22 cellular contexts compared by ENCODE assay signal in the genomic region with DNA sequence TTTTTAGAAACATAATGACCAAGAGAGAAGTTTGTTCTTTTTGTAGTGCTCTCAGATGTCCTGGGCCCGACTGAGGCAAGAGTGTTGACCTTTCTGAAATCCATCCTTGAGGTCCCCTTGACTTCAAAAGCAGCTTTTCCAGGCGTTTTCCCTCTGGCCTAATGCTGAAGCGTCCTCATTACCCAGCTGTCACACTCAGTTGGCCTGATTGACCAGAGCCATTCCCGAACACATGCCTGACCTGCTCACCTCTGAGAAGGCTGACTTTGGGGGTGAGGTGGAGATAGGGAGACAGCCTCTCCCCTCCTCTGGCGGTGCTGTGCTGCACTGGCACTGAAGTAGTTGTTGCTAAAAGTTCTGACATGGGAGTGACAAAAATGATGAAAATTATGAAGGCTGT.
DNase-seq lines count a peak whose midpoint lies in the region; ATAC-seq, FAIRE-seq and TF ChIP-seq lines count a peak whose summit lies in the region.
"Had no signal": no experiment of that assay in that cellular context is flagged by ENCODE, and none has a peak within 500 bp of the region (broad histone marks: within the 10 kb centered on the region; RNA-seq: fewer than 3 reads in every experiment).

No MANE protein-coding gene starts in this region.

- 63% methylated on average over 5 of the region's 5 CpGs for whole genome bisulfite sequencing in A549 (ENCODE audit: missing lambda C conversion rate)
- WGBS in endodermal cell (ENCODE audit: insufficient coverage in 1 of 2, insufficient read length in 1 of 2), 2 experiments: 71 to 79% methylated on average over 1 to 4 of the region's 5 CpGs

- peaks cover 38% of the 10 kb centered on the region for H3K4me1 Mint-ChIP-seq in endodermal cell
- H3K4me1 Mint-ChIP-seq in nephron: peaks cover 83% of the 10 kb centered on the region
- no peaks in the 10 kb centered on the region for H3K4me1 Mint-ChIP-seq in activated T-helper 17 cell treated with anti-CD3 and anti-CD28 coated beads, Interleukin-2, amount 50 U/mL, for 72 hours
- H3K4me1 Mint-ChIP-seq: stimulated activated effector memory CD8-positive, alpha-beta T cell treated with anti-CD3 and anti-CD28 coated beads, Interleukin-12 subunit alpha, Interleukin-12 subunit beta, amount 100 ng/mL, for 72 hours had no signal

- peak in 1 of 2 experiments; percentile 43; a peak in 3 of 6 replicates for ATAC-seq in A549
- ATAC-seq in activated T-helper 17 cell treated with anti-CD3 and anti-CD28 coated beads, Interleukin-2, amount 50 U/mL, for 72 hours (replicated peaks): no peak
- ATAC-seq: stimulated activated effector memory CD8-positive, alpha-beta T cell treated with anti-CD3 and anti-CD28 coated beads, Interleukin-12 subunit alpha, Interleukin-12 subunit beta, amount 100 ng/mL, for 72 hours had no signal

- TF ChIP-seq CTCF in A549 (IDR thresholded peaks at IDR 0.05): no peak
- no peak for TF ChIP-seq CTCF in endodermal cell (conservative IDR thresholded peaks at IDR 0.05)
- TF ChIP-seq CTCF in nephron (IDR thresholded peaks at IDR 0.05; ENCODE audit: unreplicated experiment in 3 of 3): no peak
- TF ChIP-seq CTCF in kidney (IDR thresholded peaks at IDR 0.05; ENCODE audit: borderline replicate concordance, extremely low read depth, insufficient read depth): no peak

- peak overlapping the region; percentile 73 for H3K4me2 ChIP-seq in A549

- no peaks in the 10 kb centered on the region for H3K9me3 Mint-ChIP-seq in endodermal cell
- no peaks in the 10 kb centered on the region for H3K9me3 Mint-ChIP-seq in nephron
- peaks cover 3% of the 10 kb centered on the region for H3K9me3 Mint-ChIP-seq in activated T-helper 17 cell treated with anti-CD3 and anti-CD28 coated beads, Interleukin-2, amount 50 U/mL, for 72 hours
- H3K9me3 Mint-ChIP-seq: activated naive CD4-positive, alpha-beta T cell treated with anti-CD3 and anti-CD28 coated beads for 36 hours; stimulated activated effector memory CD8-positive, alpha-beta T cell treated with anti-CD3 and anti-CD28 coated beads, Interleukin-12 subunit alpha, Interleukin-12 subunit beta, amount 100 ng/mL, for 72 hours; T-helper 2 cell treated with Interferon-gamma antibody and Interleukin-4, amounts not matched to agents 5 μg/mL and 100 μg/mL, for 36 hours had no signal

- H3K36me3 ChIP-seq in HUES6 (ENCODE audit: control insufficient read depth, insufficient read depth, low read length): peaks cover 8% of the 10 kb centered on the region
- H3K36me3 ChIP-seq in endodermal cell (ENCODE audit: control insufficient read depth, insufficient read depth, low read length): peaks cover 7% of the 10 kb centered on the region
- H3K36me3 ChIP-seq in kidney (ENCODE audit: control insufficient read depth in 1 of 2, insufficient read depth in 2 of 2, low read length in 2 of 2): peaks cover 0 to 2% of the 10 kb centered on the region in 2 donors
- H3K36me3 ChIP-seq: gastrocnemius medialis had no signal

- H3K27ac ChIP-seq in A549: peak overlapping the region; percentile 45 to 82; a peak in 5 of 6 replicates
- peak overlapping the region; percentile 65; the same call in 1 of the 2 replicates for H3K27ac ChIP-seq in HUES6 (ENCODE audit: low read depth, low read length)
- no peak overlapping the region for H3K27ac ChIP-seq in endodermal cell (ENCODE audit: low read depth, low read length)
- no peak overlapping the region for H3K27ac ChIP-seq in kidney (ENCODE audit: low read depth in 2 of 2, low read length in 2 of 2)
- H3K27ac ChIP-seq: ascending aorta, C4-2B, HL-60, WERI-Rb-1 had no signal

- intact Hi-C loops in kidney (cut with DNase I): no loop called here

- H3K4me3 ChIP-seq in A549 (no peak overlapping the region), HUES6 (ENCODE audit: low read depth, low read length) (peak overlapping the region; percentile 11; the same call in 1 of the 2 replicates), endodermal cell (ENCODE audit: low read length) (no peak overlapping the region), kidney (ENCODE audit: low read length in 2 of 2) (no peak overlapping the region)
- H3K4me3 ChIP-seq: ascending aorta, gastrocnemius medialis had no signal

- H3K4me1 ChIP-seq in A549 (peaks cover 45% of the 10 kb centered on the region), HUES6 (ENCODE audit: control insufficient read depth, insufficient read depth, low read length) (peaks cover 31% of the 10 kb centered on the region), endodermal cell (ENCODE audit: control insufficient read depth, insufficient read depth, low read length) (peaks cover 31% of the 10 kb centered on the region), kidney (ENCODE audit: control insufficient read depth in 1 of 2, insufficient read depth in 1 of 2, low read depth in 1 of 2, low read length in 2 of 2) (peaks cover 17 to 25% of the 10 kb centered on the region in 2 donors)

- FAIRE-seq in A549 (lab: Jason Lieb, UNC): no peak
- no peak for FAIRE-seq in kidney (lab: Jason Lieb, UNC)

- CTCF ChIA-PET in A549 (lab: Yijun Ruan, JAX): interaction anchor here (1.2 to 1.6 kb wide), 3 partner anchors 43 to 216 kb away, joined by 3 to 4 read pairs (median 3); no protein-coding TSS in a partner anchor

- no peak for TF ChIP-seq POLR2A in A549 (IDR thresholded peaks at IDR 0.05; ENCODE audit: low read length)

- H3K36me3 Mint-ChIP-seq in endodermal cell (ENCODE audit: low read depth) (peaks cover 14% of the 10 kb centered on the region), nephron (ENCODE audit: low read depth) (peaks cover 44% of the 10 kb centered on the region)
- peaks cover 69% of the 10 kb centered on the region for H3K36me3 Mint-ChIP-seq in activated T-helper 17 cell treated with anti-CD3 and anti-CD28 coated beads, Interleukin-2, amount 50 U/mL, for 72 hours (ENCODE audit: low read depth)

- H3K27ac Mint-ChIP-seq in endodermal cell (peak overlapping the region; percentile 93), nephron (peak overlapping the region; percentile 87 to 92 (median 88))
- H3K27ac Mint-ChIP-seq in activated T-helper 17 cell treated with anti-CD3 and anti-CD28 coated beads, Interleukin-2, amount 50 U/mL, for 72 hours: no peak overlapping the region
- H3K27ac Mint-ChIP-seq: activated naive CD4-positive, alpha-beta T cell treated with anti-CD3 and anti-CD28 coated beads for 36 hours; stimulated activated effector memory CD8-positive, alpha-beta T cell treated with anti-CD3 and anti-CD28 coated beads, Interleukin-12 subunit alpha, Interleukin-12 subunit beta, amount 100 ng/mL, for 72 hours; T-helper 2 cell treated with Interferon-gamma antibody and Interleukin-4, amounts not matched to agents 5 μg/mL and 100 μg/mL, for 36 hours had no signal

- H3K27me3 ChIP-seq in HUES6 (ENCODE audit: control insufficient read depth, insufficient read depth, low read length) (no peaks in the 10 kb centered on the region), endodermal cell (ENCODE audit: control insufficient read depth, insufficient read depth, low read length, poor library complexity, severe bottlenecking) (no peaks in the 10 kb centered on the region)
- H3K27me3 ChIP-seq: ascending aorta, gastrocnemius medialis had no signal

- DNase-seq in A549 (ENCODE audit: low read depth in 1 of 2, low spot score in 1 of 2) (no peak), endodermal cell (peak; percentile 55), kidney (no peak), DMS 273 treated with DMSO at 0.1 percent for 48 hours (lab: John Stamatoyannopoulos, UW) (no peak), occipital lobe (lab: John Stamatoyannopoulos, UW) (no peak)
- DNase-seq: activated CD4-positive, alpha-beta T cell treated with anti-CD3 and anti-CD28 coated beads, Interleukin-2, amount 50 U/mL, for 4 hours; activated naive CD4-positive, alpha-beta T cell treated with anti-CD3 and anti-CD28 coated beads for 36 hours; gastrocnemius medialis; NCI-H1930; NCI-H2227 treated with DMSO at 0.1 percent for 48 hours; nucleus accumbens; OCI-M1; WERI-Rb-1 had no signal

- H3K4me3 Mint-ChIP-seq in endodermal cell: no peak overlapping the region
- peak overlapping the region in 1 of 3 experiments; percentile 37 for H3K4me3 Mint-ChIP-seq in nephron
- no peak overlapping the region for H3K4me3 Mint-ChIP-seq in activated T-helper 17 cell treated with anti-CD3 and anti-CD28 coated beads, Interleukin-2, amount 50 U/mL, for 72 hours
- H3K4me3 Mint-ChIP-seq: activated naive CD4-positive, alpha-beta T cell treated with anti-CD3 and anti-CD28 coated beads for 36 hours; stimulated activated effector memory CD8-positive, alpha-beta T cell treated with anti-CD3 and anti-CD28 coated beads, Interleukin-12 subunit alpha, Interleukin-12 subunit beta, amount 100 ng/mL, for 72 hours; T-helper 2 cell treated with Interferon-gamma antibody and Interleukin-4, amounts not matched to agents 5 μg/mL and 100 μg/mL, for 36 hours had no signal

- no peak for TF ChIP-seq EP300 in A549 (IDR thresholded peaks at IDR 0.05)

- no peaks in the 10 kb centered on the region for H3K9me3 ChIP-seq in A549
- no peaks in the 10 kb centered on the region for H3K9me3 ChIP-seq in HUES6 (ENCODE audit: control insufficient read depth, insufficient read depth, low read depth, low read length)
- no peaks in the 10 kb centered on the region for H3K9me3 ChIP-seq in endodermal cell (ENCODE audit: control insufficient read depth, low read length)
- no peaks in the 10 kb centered on the region for H3K9me3 ChIP-seq in kidney (ENCODE audit: control insufficient read depth in 1 of 2, low read length in 2 of 2)
- H3K9me3 ChIP-seq: ascending aorta, gastrocnemius medialis had no signal

- H3K9ac ChIP-seq in HUES6 (ENCODE audit: low read length) (peak overlapping the region; percentile 6), endodermal cell (ENCODE audit: extremely low read depth, low read length, poor library complexity, severe bottlenecking) (no peak overlapping the region), kidney (ENCODE audit: low read length in 2 of 2) (no peak overlapping the region)
- H3K9ac ChIP-seq: KMS-11 had no signal

- POLR2A ChIA-PET in A549 (lab: Yijun Ruan, JAX): interaction anchor here (0.9 kb wide), 1 partner anchor 15 kb away, joined by 4 read pairs; no protein-coding TSS in a partner anchor

- H3K27me3 Mint-ChIP-seq in endodermal cell (ENCODE audit: insufficient read depth) (no peaks in the 10 kb centered on the region), nephron (ENCODE audit: low read depth) (no peaks in the 10 kb centered on the region)
- H3K27me3 Mint-ChIP-seq in activated T-helper 17 cell treated with anti-CD3 and anti-CD28 coated beads, Interleukin-2, amount 50 U/mL, for 72 hours: no peaks in the 10 kb centered on the region

- no peak for TF ChIP-seq RAD21 in A549 (conservative IDR thresholded peaks at IDR 0.05 in 1 of 2, IDR thresholded peaks at IDR 0.05 in 1 of 2)

TF ChIP-seq in A549, 52 proteins besides CTCF, POLR2A, EP300 and RAD21 (continues in another document):
- no peak for TF ChIP-seq FOXS1 (CRISPR knock-in tag; IDR thresholded peaks at IDR 0.05)
- no peak for TF ChIP-seq CHD2 (IDR thresholded peaks at IDR 0.05; ENCODE audit: low read length, partially characterized antibody)
- TF ChIP-seq NR3C1 (IDR thresholded peaks at IDR 0.05): no peak
- no peak for TF ChIP-seq CHD4 (IDR thresholded peaks at IDR 0.05; ENCODE audit: borderline replicate concordance)
- TF ChIP-seq ZSCAN20 (CRISPR knock-in tag; IDR thresholded peaks at IDR 0.05): no peak

Comparison
In these comparisons a context has a peak if more than half of its experiments do, and no peak if none do; other contexts are left out.
1. H3K27ac ChIP-seq: peak in A549 (2 of 2) and HUES6 (single experiment); none in endodermal cell (single experiment) and kidney (0 of 2).